Comparison of ENCODE assay signal across 11 cellular contexts in genomic region chr7:30920021-30920583, GRCh38. TPM values are rescaled to one million over a fixed set of nuclear protein-coding genes. Genes with fewer than 3 reads are reported as not detected.
DNase-seq lines count a peak whose midpoint lies in the region; ATAC-seq and TF ChIP-seq lines count a peak whose summit lies in the region.
"Had no signal": no experiment of that assay in that cellular context is flagged by ENCODE, and none has a peak within 500 bp of the region (broad histone marks: within the 10 kb centered on the region; RNA-seq: fewer than 3 reads in every experiment).

No MANE protein-coding gene starts in this region.

- no peaks in the 10 kb centered on the region for H3K27me3 ChIP-seq in gastrocnemius medialis
- H3K27me3 ChIP-seq in mesendoderm (ENCODE audit: insufficient read depth, low read length, poor library complexity) = no peaks in the 10 kb centered on the region

- H3K9ac ChIP-seq in mesendoderm (ENCODE audit: low read length) = no peak overlapping the region

- WGBS in mesendoderm (ENCODE audit: extremely low coverage, insufficient coverage, low lambda C conversion rate) = no CpG with 5 or more reads among the region's 11 CpGs

- DNase-seq in EL (peak; percentile 19), NCI-H69 (lab: John Stamatoyannopoulos, UW) (peak; percentile 88), Right ventricle myocardium inferior (ENCODE audit: missing footprints) (peak; percentile 50), gastrocnemius medialis (peak in 1 of 2 donors; percentile 11), hippocampal formation (lab: John Stamatoyannopoulos, UW) (no peak), mesendoderm (no peak)
- no peak for DNase-seq in activated T-cell treated with anti-CD3 and anti-CD28 coated beads, Interleukin-2, amount 50 U/mL, for 48 hours
- DNase-seq: naive B cell had no signal

- no peak overlapping the region for H2BK15ac ChIP-seq in mesendoderm (replicated peaks; ENCODE audit: low read depth)

- no peaks in the 10 kb centered on the region for H3K79me1 ChIP-seq in mesendoderm (ENCODE audit: low read length)

- no peak overlapping the region for H4K8ac ChIP-seq in mesendoderm (ENCODE audit: low read depth, low read length)

- H3K23ac ChIP-seq in mesendoderm (ENCODE audit: low read length) = no peak overlapping the region

- peaks cover 26 to 29% of the 10 kb centered on the region in 2 donors for H3K4me1 ChIP-seq in gastrocnemius medialis
- H3K4me1 ChIP-seq in mesendoderm (ENCODE audit: control insufficient read depth, low read depth, low read length) = no peaks in the 10 kb centered on the region

- no peak overlapping the region for H3K56ac ChIP-seq in mesendoderm (ENCODE audit: low read length)

- no peak for TF ChIP-seq CTCF in gastrocnemius medialis (IDR thresholded peaks at IDR 0.05 in 4 of 5, conservative IDR thresholded peaks at IDR 0.05 in 1 of 5)

- in situ Hi-C loops in gastrocnemius medialis (cut with MboI; ENCODE audit: low sequenced_read_pairs in 4 of 4) = no loop called here

- no peak overlapping the region for H3K4me2 ChIP-seq in mesendoderm (ENCODE audit: low read length)

- H2BK120ac ChIP-seq in mesendoderm (ENCODE audit: low read depth, low read length) = no peak overlapping the region

- no peaks in the 10 kb centered on the region for H3K9me3 ChIP-seq in gastrocnemius medialis

- TF ChIP-seq POLR2A in gastrocnemius medialis (IDR thresholded peaks at IDR 0.05) = no peak

- H4K5ac ChIP-seq in mesendoderm (ENCODE audit: low read length) = no peak overlapping the region

- H3K27ac ChIP-seq in gastrocnemius medialis (peak overlapping the region; percentile 22 to 68 (median 65)), mesendoderm (ENCODE audit: low read depth, low read length) (no peak overlapping the region)

- no peak for ATAC-seq in Right ventricle myocardium inferior
- no peak for ATAC-seq in gastrocnemius medialis
- ATAC-seq in HG03159 (IDR thresholded peaks at IDR 0.05; ENCODE audit: unreplicated experiment) = no peak

- H2BK5ac ChIP-seq in mesendoderm (ENCODE audit: low read length) = no peak overlapping the region

- H3K18ac ChIP-seq in mesendoderm (ENCODE audit: low read length) = no peak overlapping the region

- no peak overlapping the region for H3K4me3 ChIP-seq in gastrocnemius medialis
- no peak overlapping the region for H3K4me3 ChIP-seq in mesendoderm (ENCODE audit: low read length)

- intact Hi-C loops in Right ventricle myocardium inferior (cut with DNase I) = no loop called here
- intact Hi-C loops in gastrocnemius medialis (cut with DNase I; ENCODE audit: low total_unique reads) = no loop called here

- H3K36me3 ChIP-seq in gastrocnemius medialis = no peaks in the 10 kb centered on the region
- H3K36me3 ChIP-seq in mesendoderm (ENCODE audit: control insufficient read depth, insufficient read depth, low read length) = no peaks in the 10 kb centered on the region

- no peak overlapping the region for H3K4ac ChIP-seq in mesendoderm (ENCODE audit: low read depth, low read length)

- H2AK5ac ChIP-seq in mesendoderm (ENCODE audit: low read length) = no peak overlapping the region

- H3K79me2 ChIP-seq in mesendoderm (ENCODE audit: control insufficient read depth, insufficient read depth, low read length) = no peaks in the 10 kb centered on the region

RNA-seq across cellular contexts. Expression of gene AQP1, which starts 8.4 kb away (rescaled TPM):
- total RNA-seq in Right ventricle myocardium inferior (284 TPM), gastrocnemius medialis (100 to 1,000 TPM in 3 of 4 donors, 10 to 100 TPM in 1; 81.9 to 149 (median 113) TPM)
- polyA plus RNA-seq in mesendoderm (2013, experiment 1 of 2) = not detected
- polyA plus RNA-seq in mesendoderm (2013, experiment 2 of 2) = not detected
- polyA plus RNA-seq: IgD-negative memory B cell had no signal

RNA-seq across cellular contexts. Expression of gene GHRHR, which starts 43.7 kb away (rescaled TPM):
- total RNA-seq in Right ventricle myocardium inferior = not detected
- total RNA-seq in gastrocnemius medialis = not detected
- polyA plus RNA-seq in mesendoderm (2013, experiment 1 of 2) = 1.7 TPM
- polyA plus RNA-seq in mesendoderm (2013, experiment 2 of 2) = 2.4 TPM
- total RNA-seq: activated naive CD4-positive, alpha-beta T cell treated with anti-CD3 and anti-CD28 coated beads for 36 hours had no signal
- polyA plus RNA-seq: IgD-negative memory B cell had no signal

Comparison
In these comparisons a context has a peak if more than half of its experiments do, and no peak if none do; other contexts are left out.
1. DNase-seq: peak in EL (single experiment), NCI-H69 (single experiment) and Right ventricle myocardium inferior (single experiment); none in hippocampal formation (0 of 2), activated T-cell treated with anti-CD3 and anti-CD28 coated beads, Interleukin-2, amount 50 U/mL, for 48 hours (0 of 2) and mesendoderm (single experiment).